33 cellular contexts compared by ENCODE assay signal in the genomic region with DNA sequence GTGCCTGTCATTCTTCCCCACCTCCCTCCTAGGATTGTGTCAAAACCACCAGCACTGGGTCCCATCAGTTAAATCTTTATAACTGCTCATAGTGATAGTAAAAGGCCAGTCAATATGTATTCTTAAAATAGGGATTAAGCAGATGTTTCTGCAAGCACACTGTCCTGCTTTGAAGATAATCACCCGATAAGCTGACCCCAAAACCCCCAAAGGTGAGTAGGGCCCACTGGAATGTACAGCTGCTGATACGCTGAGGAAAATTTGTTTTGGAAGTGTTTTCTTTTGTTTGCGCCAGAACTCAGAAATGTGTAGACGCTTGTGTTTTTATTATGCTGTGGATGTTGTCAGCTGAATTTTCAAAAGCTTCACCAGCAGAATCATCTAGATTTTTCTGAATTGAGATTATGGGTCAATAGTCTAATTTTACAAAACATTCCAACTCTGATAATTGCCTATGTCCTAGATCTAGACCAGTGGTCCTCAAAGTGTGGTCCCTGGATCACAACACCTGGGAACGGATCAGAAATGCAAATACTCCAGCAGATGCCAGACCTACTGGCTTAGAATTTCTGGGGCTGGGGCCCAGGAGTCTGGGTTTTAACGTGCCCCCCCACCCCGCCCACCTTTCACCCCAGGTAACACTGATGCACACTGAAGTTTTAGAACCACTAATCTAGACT.
"Had no signal": no experiment of that assay in that cellular context is flagged by ENCODE, and none has a peak within 500 bp of the region (broad histone marks: within the 10 kb centered on the region; RNA-seq: fewer than 3 reads in every experiment).

No MANE protein-coding gene starts in this region.

- H3K27ac ChIP-seq: cardiac muscle cell, Peyer's patch, SJSA1, VCaP had no signal

- ATAC-seq: activated CD8-positive, alpha-beta T cell treated with anti-CD3 and anti-CD28 coated beads for 36 hours; activated T-cell treated with anti-CD3 and anti-CD28 coated beads, Interleukin-2, amount 50 U/mL, for 72 hours; activated T-helper 17 cell treated with anti-CD3 and anti-CD28 coated beads, Interleukin-2, amount 50 U/mL, for 72 hours; PC-3; SK-N-SH treated with all-trans-retinoic acid at 6 μM for 48 hours; T-cell; T-helper 17 cell had no signal

- H3K4me1 ChIP-seq: Peyer's patch, SJSA1 had no signal

- H3K4me3 ChIP-seq: cardiac muscle cell, MG63, Peyer's patch, SJSA1 had no signal

- H3K9me3 ChIP-seq: MG63, Peyer's patch, SJSA1 had no signal

- H3K36me3 ChIP-seq: cardiac muscle cell, MG63, Peyer's patch, SJSA1 had no signal

- DNase-seq: activated CD4-positive, alpha-beta T cell treated with anti-CD3 and anti-CD28 coated beads for 1 hour; activated CD4-positive, alpha-beta T cell treated with anti-CD3 and anti-CD28 coated beads, Interleukin-2, amount 10 ng/mL, durations not matched to agents 24 days and 14 days; activated CD4-positive, alpha-beta T cell treated with anti-CD3 and anti-CD28 coated beads, Interleukin-2, amount 50 U/mL, for 4 hours; activated CD4-positive, CD25-positive, alpha-beta regulatory T cell; activated CD8-positive, alpha-beta T cell treated with anti-CD3 and anti-CD28 coated beads for 36 hours; activated effector memory CD4-positive, alpha-beta T cell treated with anti-CD3 and anti-CD28 coated beads, Interleukin-2, amount 50 U/mL, for 16 hours; activated naive CD4-positive, alpha-beta T cell; activated naive CD4-positive, alpha-beta T cell treated with anti-CD3 and anti-CD28 coated beads, Interleukin-2, amount 50 U/mL, for 16 hours; activated naive CD8-positive, alpha-beta T cell treated with anti-CD3 and anti-CD28 coated beads for 36 hours; activated T-cell treated with anti-CD3 and anti-CD28 coated beads, Interleukin-2, amount 50 U/mL, for 1 hour; activated T-cell treated with anti-CD3 and anti-CD28 coated beads, Interleukin-2, amount 50 U/mL, for 72 hours; amniotic stem cell; aorta; Karpas-422; MG63; NCI-H1048; NCI-H1105 treated with DMSO at 0.1 percent for 48 hours; NCI-H1436; NCI-H1694; NCI-H2029; NCI-H345; NCI-H524 treated with DMSO at 0.1 percent for 48 hours; PC-3; Peyer's patch; RPMI8226; SHP77 treated with DMSO at 0.1 percent for 48 hours; T-cell; T-helper 17 cell had no signal

- H3K27me3 ChIP-seq: cardiac muscle cell, MG63, Peyer's patch, SJSA1 had no signal
